In genomic region chr13:110340812-110341444, GRCh38 we compare ENCODE assay signal across 8 cellular contexts. TPM values are rescaled to one million over a fixed set of nuclear protein-coding genes. Genes with fewer than 3 reads are reported as not detected.
DNase-seq lines count a peak whose midpoint lies in the region; ATAC-seq lines count a peak whose summit lies in the region.

No MANE protein-coding gene starts in this region.

- peak overlapping the region; percentile 36 for H3K4me3 Mint-ChIP-seq in dendritic cell treated with granulocyte-macrophage colony-stimulating factor and Interleukin-4, amounts not matched to agents 40 ng/mL and 50 ng/mL, for 4 days
- H3K4me3 Mint-ChIP-seq in naive thymus-derived CD4-positive, alpha-beta T cell = peak overlapping the region; percentile 72 to 86 (median 78)
- H3K4me3 Mint-ChIP-seq in stimulated activated memory B cell treated with anti-CD40 and anti-IgM and Interleukin-4, amounts not matched to agents 10 μg/mL and 1 μg/mL and 100 μg/mL, for 72 hours = peak overlapping the region; percentile 47

- ATAC-seq in GM21528 (IDR thresholded peaks at IDR 0.05; ENCODE audit: low FRiP score, unreplicated experiment) (peak; percentile 40), HG03095 (IDR thresholded peaks at IDR 0.05; ENCODE audit: unreplicated experiment) (no peak)
- peak; percentile 70 for ATAC-seq in naive thymus-derived CD4-positive, alpha-beta T cell
- peak; percentile 42 for ATAC-seq in stimulated activated memory B cell treated with anti-CD40 and anti-IgM and Interleukin-4, amounts not matched to agents 10 μg/mL and 1 μg/mL and 100 μg/mL, for 72 hours

- H3K36me3 ChIP-seq in naive thymus-derived CD4-positive, alpha-beta T cell (ENCODE audit: control insufficient read depth in 2 of 3, insufficient read depth in 3 of 3, low read length in 3 of 3) = no peaks in the 10 kb centered on the region

- H3K27ac ChIP-seq in naive thymus-derived CD4-positive, alpha-beta T cell (ENCODE audit: low read depth, low read length) = peak overlapping the region; percentile 46

- DNase-seq in activated CD4-positive, alpha-beta T cell treated with anti-CD3 and anti-CD28 coated beads for 24 hours (ENCODE audit: low read depth in 2 of 2) = peak; percentile 20 to 44
- peak in 8 of 9 donors; percentile 38 to 69 (median 52) for DNase-seq in naive thymus-derived CD4-positive, alpha-beta T cell
- DNase-seq in hippocampal formation (lab: John Stamatoyannopoulos, UW) (no peak), Ammon's horn (ENCODE audit: low spot score) (no peak)

- intact Hi-C loops in dendritic cell treated with granulocyte-macrophage colony-stimulating factor and Interleukin-4, amounts not matched to agents 40 ng/mL and 50 ng/mL, for 4 days (cut with micrococcal nuclease) = no loop called here
- intact Hi-C loops in naive thymus-derived CD4-positive, alpha-beta T cell (cut with micrococcal nuclease) = loop anchor here (5.0 kb wide), 2 partner anchors 41 to 554 kb away; partner anchors contain the start of gene IRS2 (in 1 of the 2)

- H3K36me3 Mint-ChIP-seq in dendritic cell treated with granulocyte-macrophage colony-stimulating factor and Interleukin-4, amounts not matched to agents 40 ng/mL and 50 ng/mL, for 4 days (ENCODE audit: low read depth) = no peaks in the 10 kb centered on the region
- peaks cover 0 to 2% (median 0%) of the 10 kb centered on the region in 5 donors for H3K36me3 Mint-ChIP-seq in naive thymus-derived CD4-positive, alpha-beta T cell
- no peaks in the 10 kb centered on the region for H3K36me3 Mint-ChIP-seq in stimulated activated memory B cell treated with anti-CD40 and anti-IgM and Interleukin-4, amounts not matched to agents 10 μg/mL and 1 μg/mL and 100 μg/mL, for 72 hours

- H3K4me1 ChIP-seq in naive thymus-derived CD4-positive, alpha-beta T cell (ENCODE audit: control insufficient read depth in 2 of 2, insufficient read depth in 2 of 2, low read length in 2 of 2) = peaks cover 0 to 17% of the 10 kb centered on the region in 2 donors

- CTCF ChIA-PET in naive thymus-derived CD4-positive, alpha-beta T cell (lab: Charles Lee) = no interaction called here

- no peaks in the 10 kb centered on the region for H3K9me3 Mint-ChIP-seq in dendritic cell treated with granulocyte-macrophage colony-stimulating factor and Interleukin-4, amounts not matched to agents 40 ng/mL and 50 ng/mL, for 4 days
- peaks cover 0 to 5% (median 0%) of the 10 kb centered on the region in 11 donors for H3K9me3 Mint-ChIP-seq in naive thymus-derived CD4-positive, alpha-beta T cell
- H3K9me3 Mint-ChIP-seq in stimulated activated memory B cell treated with anti-CD40 and anti-IgM and Interleukin-4, amounts not matched to agents 10 μg/mL and 1 μg/mL and 100 μg/mL, for 72 hours = no peaks in the 10 kb centered on the region

- no peaks in the 10 kb centered on the region for H3K27me3 ChIP-seq in naive thymus-derived CD4-positive, alpha-beta T cell (ENCODE audit: control insufficient read depth in 2 of 2, insufficient read depth in 2 of 2, low read length in 2 of 2)

- peaks cover 47% of the 10 kb centered on the region for H3K27me3 Mint-ChIP-seq in dendritic cell treated with granulocyte-macrophage colony-stimulating factor and Interleukin-4, amounts not matched to agents 40 ng/mL and 50 ng/mL, for 4 days
- H3K27me3 Mint-ChIP-seq in naive thymus-derived CD4-positive, alpha-beta T cell = peaks cover 0 to 39% (median 5%) of the 10 kb centered on the region in 5 donors
- peaks cover 55% of the 10 kb centered on the region for H3K27me3 Mint-ChIP-seq in stimulated activated memory B cell treated with anti-CD40 and anti-IgM and Interleukin-4, amounts not matched to agents 10 μg/mL and 1 μg/mL and 100 μg/mL, for 72 hours

- peak overlapping the region; percentile 59 for H3K27ac Mint-ChIP-seq in dendritic cell treated with granulocyte-macrophage colony-stimulating factor and Interleukin-4, amounts not matched to agents 40 ng/mL and 50 ng/mL, for 4 days
- H3K27ac Mint-ChIP-seq in naive thymus-derived CD4-positive, alpha-beta T cell = peak overlapping the region; percentile 71 to 95 (median 87)
- H3K27ac Mint-ChIP-seq in stimulated activated memory B cell treated with anti-CD40 and anti-IgM and Interleukin-4, amounts not matched to agents 10 μg/mL and 1 μg/mL and 100 μg/mL, for 72 hours = peak overlapping the region; percentile 8

- H3K9me3 ChIP-seq in naive thymus-derived CD4-positive, alpha-beta T cell (ENCODE audit: control insufficient read depth in 2 of 3, low read length in 3 of 3) = no peaks in the 10 kb centered on the region

- POLR2A ChIA-PET in naive thymus-derived CD4-positive, alpha-beta T cell (lab: Charles Lee) = interaction anchor here (0.8 to 1.3 kb wide), 2 partner anchors 47 to 269 kb away, joined by 3 to 5 read pairs; no protein-coding TSS in a partner anchor

- H3K4me3 ChIP-seq in naive thymus-derived CD4-positive, alpha-beta T cell (ENCODE audit: low read length) = peak overlapping the region; percentile 15

- H3K4me1 Mint-ChIP-seq in dendritic cell treated with granulocyte-macrophage colony-stimulating factor and Interleukin-4, amounts not matched to agents 40 ng/mL and 50 ng/mL, for 4 days (ENCODE audit: low read depth) = peaks cover 20% of the 10 kb centered on the region
- H3K4me1 Mint-ChIP-seq in naive thymus-derived CD4-positive, alpha-beta T cell = peaks cover 19 to 39% (median 33%) of the 10 kb centered on the region in 7 donors
- H3K4me1 Mint-ChIP-seq in stimulated activated memory B cell treated with anti-CD40 and anti-IgM and Interleukin-4, amounts not matched to agents 10 μg/mL and 1 μg/mL and 100 μg/mL, for 72 hours = peaks cover 15% of the 10 kb centered on the region

RNA-seq across cellular contexts. Expression of gene COL4A2, which starts 33.8 kb away (rescaled TPM):
- total RNA-seq in naive thymus-derived CD4-positive, alpha-beta T cell = under 1 TPM in 1 of 5 experiments, not detected in 4; 0.05 TPM
- not detected for polyA plus RNA-seq in naive thymus-derived CD4-positive, alpha-beta T cell

RNA-seq across cellular contexts. Expression of gene COL4A1, which starts 34.0 kb away (rescaled TPM):
- total RNA-seq in naive thymus-derived CD4-positive, alpha-beta T cell = under 1 TPM in 1 of 5 experiments, not detected in 4; 0.24 TPM
- polyA plus RNA-seq in naive thymus-derived CD4-positive, alpha-beta T cell = not detected

Comparison
In these comparisons a context has a peak if more than half of its experiments do, and no peak if none do; other contexts are left out.
1. DNase-seq: peak in activated CD4-positive, alpha-beta T cell treated with anti-CD3 and anti-CD28 coated beads for 24 hours (2 of 2) and naive thymus-derived CD4-positive, alpha-beta T cell (8 of 9); none in hippocampal formation (0 of 2) and Ammon's horn (single experiment).
2. H3K27ac Mint-ChIP-seq: peak in every context shown above with its lines; median percentile 87 in naive thymus-derived CD4-positive, alpha-beta T cell; 59 in dendritic cell treated with granulocyte-macrophage colony-stimulating factor and Interleukin-4, amounts not matched to agents 40 ng/mL and 50 ng/mL, for 4 days; 8 in stimulated activated memory B cell treated with anti-CD40 and anti-IgM and Interleukin-4, amounts not matched to agents 10 μg/mL and 1 μg/mL and 100 μg/mL, for 72 hours.
3. Peak in every context shown above with its lines, with median percentiles within 50 percentile points of each other: H3K4me3 Mint-ChIP-seq.